ENCODE assay signal across 13 cellular contexts in genomic region chr5:644971-645370, GRCh38. TPM values are rescaled to one million over a fixed set of nuclear protein-coding genes. Genes with fewer than 3 reads are reported as not detected.
DNase-seq lines count a peak whose midpoint lies in the region; ATAC-seq and TF ChIP-seq lines count a peak whose summit lies in the region.
"Had no signal": no experiment of that assay in that cellular context is flagged by ENCODE, and none has a peak within 500 bp of the region (broad histone marks: within the 10 kb centered on the region; RNA-seq: fewer than 3 reads in every experiment).

No MANE protein-coding gene starts in this region.

- no peak overlapping the region for H3K27ac Mint-ChIP-seq in chondrocyte (ENCODE audit: unreplicated experiment)
- H3K27ac Mint-ChIP-seq in Caco-2 (ENCODE audit: unreplicated experiment), result no peak overlapping the region

- no peaks in the 10 kb centered on the region for H3K9me2 ChIP-seq in Karpas-422 (replicated peaks; ENCODE audit: insufficient read depth, low read length)

- POLR2A ChIA-PET in Caco-2 (lab: Charles Lee), result no interaction called here

- H3K4me2 ChIP-seq in BLaER1 (peak overlapping the region; percentile 73), Karpas-422 (ENCODE audit: low read depth, low read length, poor library complexity, severe bottlenecking) (peak overlapping the region; percentile 77)

- H3K27me3 ChIP-seq in BLaER1, result no peaks in the 10 kb centered on the region
- no peaks in the 10 kb centered on the region for H3K27me3 ChIP-seq in Karpas-422 (ENCODE audit: low read length)
- H3K27me3 ChIP-seq in Caco-2 (replicated peaks; ENCODE audit: control insufficient read depth, insufficient read depth, low read length), result no peaks in the 10 kb centered on the region
- H3K27me3 ChIP-seq: BE2C had no signal

- no peak overlapping the region for H2AFZ ChIP-seq in Karpas-422 (ENCODE audit: low read length)

- peaks cover 8% of the 10 kb centered on the region for H3K4me1 Mint-ChIP-seq in chondrocyte (ENCODE audit: low read depth)
- H3K4me1 Mint-ChIP-seq in Caco-2 (ENCODE audit: low read depth, unreplicated experiment), result no peaks in the 10 kb centered on the region
- H3K4me1 Mint-ChIP-seq: CD8-positive, alpha-beta memory T cell had no signal

- H3K4me1 ChIP-seq in BLaER1 (peaks cover 32% of the 10 kb centered on the region), Karpas-422 (ENCODE audit: low read length) (peaks cover 33% of the 10 kb centered on the region), Caco-2 (no peaks in the 10 kb centered on the region)
- H3K4me1 ChIP-seq: BE2C, HAP-1 had no signal

- H3K4me3 Mint-ChIP-seq in chondrocyte (ENCODE audit: unreplicated experiment) (no peak overlapping the region), Caco-2 (ENCODE audit: unreplicated experiment) (no peak overlapping the region)
- H3K4me3 Mint-ChIP-seq: CD8-positive, alpha-beta memory T cell had no signal

- H3K9me3 ChIP-seq in BLaER1, result peaks cover 36% of the 10 kb centered on the region
- H3K9me3 ChIP-seq in Karpas-422 (ENCODE audit: low read length), result peaks cover 9% of the 10 kb centered on the region
- peaks cover 3% of the 10 kb centered on the region; the same call in 1 of the 2 replicates for H3K9me3 ChIP-seq in Caco-2
- H3K9me3 ChIP-seq: BE2C, HAP-1 had no signal

- H3K9ac ChIP-seq in BLaER1, result peak overlapping the region; percentile 20; the same call in 1 of the 2 replicates
- H3K9ac ChIP-seq in Karpas-422 (ENCODE audit: low read length), result peak overlapping the region; percentile 65

- H3K9me3 Mint-ChIP-seq in chondrocyte (ENCODE audit: low read depth) (no peaks in the 10 kb centered on the region), Caco-2 (ENCODE audit: unreplicated experiment) (no peaks in the 10 kb centered on the region)
- H3K9me3 Mint-ChIP-seq: CD8-positive, alpha-beta memory T cell had no signal

- H3K27ac ChIP-seq in BLaER1 (peak overlapping the region; percentile 71; the same call in 1 of the 2 replicates), Karpas-422 (ENCODE audit: low read length) (peak overlapping the region; percentile 96)

- H3K4me3 ChIP-seq in BLaER1, result no peak overlapping the region
- H3K4me3 ChIP-seq in Karpas-422 (ENCODE audit: low read length), result peak overlapping the region; percentile 58; the same call in 1 of the 2 replicates
- no peak overlapping the region for H3K4me3 ChIP-seq in Caco-2 (ENCODE audit: low read depth, low read length)
- H3K4me3 ChIP-seq: HAP-1 had no signal

- no peak for ATAC-seq in GM21737 (IDR thresholded peaks at IDR 0.05; ENCODE audit: unreplicated experiment)

- intact Hi-C loops in posterior vena cava (cut with DNase I) (no loop called here), posterior cingulate gyrus (cut with DNase I) (no loop called here), Caco-2 (cut with micrococcal nuclease; ENCODE audit: unreplicated experiment) (no loop called here)

- no TSS peak for BruUV-seq in Caco-2 (replicated peaks; lab: Mats Ljungman, UMichigan)

- TF ChIP-seq CTCF in chondrocyte (IDR thresholded peaks at IDR 0.05) (no peak), Caco-2 (IDR thresholded peaks at IDR 0.05; ENCODE audit: insufficient read depth in 1 of 2, low read depth in 1 of 2, low read length in 1 of 2, severe bottlenecking in 1 of 2, unreplicated experiment in 1 of 2) (no peak)

- peaks cover 12% of the 10 kb centered on the region for H4K20me1 ChIP-seq in BLaER1
- H4K20me1 ChIP-seq in Karpas-422 (ENCODE audit: insufficient read depth, low read depth, low read length), result no peaks in the 10 kb centered on the region

- H3K36me3 Mint-ChIP-seq in chondrocyte (ENCODE audit: low read depth) (peaks cover 11% of the 10 kb centered on the region), Caco-2 (ENCODE audit: insufficient read depth, unreplicated experiment) (peaks cover 19% of the 10 kb centered on the region)

- H3K36me3 ChIP-seq in BLaER1 (peaks cover 88% of the 10 kb centered on the region), Karpas-422 (ENCODE audit: insufficient read depth, low read length) (peaks cover 55% of the 10 kb centered on the region), Caco-2 (ENCODE audit: control insufficient read depth, insufficient read depth, low read length) (peaks cover 15% of the 10 kb centered on the region)

- H3K27me3 Mint-ChIP-seq in chondrocyte (ENCODE audit: low read depth) (no peaks in the 10 kb centered on the region), Caco-2 (ENCODE audit: insufficient read depth, unreplicated experiment) (no peaks in the 10 kb centered on the region)
- H3K27me3 Mint-ChIP-seq: CD8-positive, alpha-beta memory T cell had no signal

- H3K79me2 ChIP-seq in Karpas-422 (ENCODE audit: low read length), result peaks cover 23% of the 10 kb centered on the region

- DNase-seq in Karpas-422 (no peak), chondrocyte (ENCODE audit: low spot score) (peak; percentile 68), posterior vena cava (ENCODE audit: low spot score) (peak; percentile 26), posterior cingulate gyrus (no peak), Caco-2 (no peak), NCI-H226 (no peak)
- DNase-seq: BE2C; CD8-positive, alpha-beta memory T cell; DMS53; IMR-90 had no signal

- CTCF ChIA-PET in Caco-2 (lab: Charles Lee), result no interaction called here

RNA-seq across cellular contexts. Expression of gene CEP72, which starts 32.8 kb away (rescaled TPM):
- total RNA-seq in Karpas-422 (2014; rRNA removed; shearing (Covaris generic); ENCODE audit: low replicate concordance), result 14.6 and 22.8 TPM in 2 replicates
- total RNA-seq in chondrocyte, result 2.7 to 4.5 TPM (median 3.3 TPM) in 3 replicates
- total RNA-seq in posterior vena cava, result 1 to 10 TPM; 1.9 to 2.4 TPM
- total RNA-seq in Caco-2 (2022), result 36.6 and 38.7 TPM in 2 replicates

RNA-seq across cellular contexts. Expression of gene TPPP, which starts 48.2 kb away (rescaled TPM):
- 1.6 and 1.8 TPM in 2 replicates for total RNA-seq in Karpas-422 (2014; rRNA removed; shearing (Covaris generic); ENCODE audit: low replicate concordance)
- 0.07 to 0.70 TPM (median 0.56 TPM) in 3 replicates for total RNA-seq in chondrocyte
- 10 to 100 TPM in 1 of 2 donors, 1 to 10 TPM in 1; 9.8 to 10.8 TPM for total RNA-seq in posterior vena cava
- total RNA-seq in Caco-2 (2022), result 0.18 and 0.28 TPM in 2 replicates

Comparison
In these comparisons a context has a peak if more than half of its experiments do, and no peak if none do; other contexts are left out.
1. DNase-seq: peak in chondrocyte (single experiment) and posterior vena cava (single experiment); none in Karpas-422 (single experiment), posterior cingulate gyrus (0 of 10), Caco-2 (0 of 2) and NCI-H226 (single experiment).